In the genomic region with DNA sequence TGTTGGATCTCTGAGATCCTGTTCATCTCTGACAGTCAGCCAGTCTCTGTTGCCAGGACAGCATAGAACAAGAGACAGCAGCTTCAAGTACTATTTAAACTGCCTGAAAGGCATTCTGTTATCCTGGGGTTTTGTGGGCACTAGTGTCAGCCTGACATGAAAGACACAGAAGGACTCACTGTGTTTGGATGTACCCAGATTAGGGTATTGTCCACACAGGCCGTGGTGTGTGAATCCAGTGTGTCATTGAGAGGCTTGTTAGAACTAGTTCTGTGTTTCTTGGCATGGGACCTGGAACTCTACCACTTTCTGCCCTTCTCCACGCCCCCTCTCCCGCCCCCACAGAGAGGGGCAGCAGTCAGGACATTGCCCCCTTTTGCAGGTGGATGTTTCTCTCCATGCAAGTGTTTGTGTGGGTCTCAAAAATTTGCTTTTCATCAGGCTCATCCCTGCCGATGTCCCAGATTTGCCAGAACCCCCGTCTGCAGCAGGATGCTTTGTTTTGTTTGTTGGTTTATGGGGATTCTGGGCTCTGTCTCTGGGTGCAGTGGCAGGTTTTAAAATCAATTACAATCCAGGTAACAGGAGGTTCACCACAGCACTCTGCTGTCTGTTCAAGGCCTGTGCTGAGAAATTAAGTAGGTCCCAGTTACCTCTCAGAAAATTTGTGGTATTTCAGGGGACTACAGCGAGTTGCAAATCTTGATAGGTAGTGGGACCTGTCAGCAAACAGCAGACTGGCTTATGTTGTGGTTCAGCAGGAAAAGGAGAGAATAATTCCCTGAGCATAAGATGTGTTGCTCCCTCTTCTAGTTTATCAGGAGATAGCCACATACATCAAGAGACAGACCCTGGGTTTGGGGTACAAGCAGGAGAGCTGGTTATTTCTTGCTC, we compare ENCODE assay signal across 1 cellular context.
TF ChIP-seq lines count a peak whose summit lies in the region.

No MANE protein-coding gene starts in this region.

TF ChIP-seq in H1, 55 proteins besides CTCF, POLR2A, EP300 and RAD21:
- no peak for TF ChIP-seq FOSL1 (IDR thresholded peaks at IDR 0.05; ENCODE audit: insufficient read depth, low read depth, low read length)
- TF ChIP-seq, protein P1, sequence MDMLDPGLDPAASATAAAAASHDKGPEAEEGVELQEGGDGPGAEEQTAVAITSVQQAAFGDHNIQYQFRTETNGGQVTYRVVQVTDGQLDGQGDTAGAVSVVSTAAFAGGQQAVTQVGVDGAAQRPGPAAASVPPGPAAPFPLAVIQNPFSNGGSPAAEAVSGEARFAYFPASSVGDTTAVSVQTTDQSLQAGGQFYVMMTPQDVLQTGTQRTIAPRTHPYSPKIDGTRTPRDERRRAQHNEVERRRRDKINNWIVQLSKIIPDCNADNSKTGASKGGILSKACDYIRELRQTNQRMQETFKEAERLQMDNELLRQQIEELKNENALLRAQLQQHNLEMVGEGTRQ (IDR thresholded peaks at IDR 0.05; ENCODE audit: low read length), result no peak
- TF ChIP-seq KDM5A (IDR thresholded peaks at IDR 0.05; ENCODE audit: low read length), result no peak
- TF ChIP-seq SAP30 (IDR thresholded peaks at IDR 0.05; ENCODE audit: insufficient read depth, insufficient replicate concordance, low read length), result no peak
- no peak for TF ChIP-seq CTBP2 (IDR thresholded peaks at IDR 0.05; ENCODE audit: borderline replicate concordance, insufficient read depth, insufficient read length, low read length)
- TF ChIP-seq TCF12 (IDR thresholded peaks at IDR 0.05; ENCODE audit: low read depth, low read length), result no peak
- no peak for TF ChIP-seq POU5F1 (IDR thresholded peaks at IDR 0.05; ENCODE audit: low read depth, low read length)
